ENCODE assay signal across 17 cellular contexts in genomic region chr11:110022548-110022947, GRCh38.
A peak's percentile ranks its signal among the peaks of the same experiment; 100 is the strongest.
DNase-seq lines count a peak whose midpoint lies in the region; ATAC-seq, FAIRE-seq and TF ChIP-seq lines count a peak whose summit lies in the region.
"Had no signal": no experiment of that assay in that cellular context is flagged by ENCODE, and none has a peak within 500 bp of the region (broad histone marks: within the 10 kb centered on the region; RNA-seq: fewer than 3 reads in every experiment).

No MANE protein-coding gene starts in this region.

- ATAC-seq in HG02798 (IDR thresholded peaks at IDR 0.05; ENCODE audit: poor library complexity, unreplicated experiment) (peak; percentile 29), right lobe of liver (no peak), GM21423 (IDR thresholded peaks at IDR 0.05; ENCODE audit: unreplicated experiment) (no peak), HG02870 (IDR thresholded peaks at IDR 0.05; ENCODE audit: unreplicated experiment) (no peak)
- ATAC-seq: mucosa of descending colon had no signal

- no peak overlapping the region for H3K4me3 ChIP-seq in AG09309 (ENCODE audit: control insufficient read depth, low read depth, low read length)
- no peak overlapping the region for H3K4me3 ChIP-seq in astrocyte of the spinal cord (ENCODE audit: low read depth, low read length)
- H3K4me3 ChIP-seq in keratinocyte (ENCODE audit: control insufficient read depth in 2 of 3, extremely low read depth in 1 of 3, insufficient read depth in 2 of 3, low read depth in 1 of 3, low read length in 3 of 3), result no peak overlapping the region
- no peak overlapping the region for H3K4me3 ChIP-seq in spleen
- no peak overlapping the region for H3K4me3 ChIP-seq in right lobe of liver
- H3K4me3 ChIP-seq: mucosa of descending colon, sigmoid colon had no signal

- H3K79me2 ChIP-seq in keratinocyte (ENCODE audit: control insufficient read depth, insufficient read depth, low read length), result no peaks in the 10 kb centered on the region

- no peaks in the 10 kb centered on the region for H4K20me1 ChIP-seq in keratinocyte (ENCODE audit: control insufficient read depth, extremely low read depth, insufficient read depth, low read length)

- peak overlapping the region; percentile 60 for H3K27ac ChIP-seq in keratinocyte (ENCODE audit: control insufficient read depth, insufficient read depth, low read length)
- H3K27ac ChIP-seq in spleen, result no peak overlapping the region
- H3K27ac ChIP-seq in right lobe of liver, result no peak overlapping the region
- H3K27ac ChIP-seq: sigmoid colon had no signal

- H2AFZ ChIP-seq in keratinocyte (ENCODE audit: control insufficient read depth, low read length), result peak overlapping the region; percentile 71

- no peaks in the 10 kb centered on the region for H3K27me3 ChIP-seq in keratinocyte (ENCODE audit: control insufficient read depth, extremely low read depth, insufficient read depth, low read length)
- peaks cover 0 to 27% (median 0%) of the 10 kb centered on the region in 7 donors for H3K27me3 ChIP-seq in spleen (replicated peaks in 1 of 7)
- H3K27me3 ChIP-seq in right lobe of liver, result no peaks in the 10 kb centered on the region
- H3K27me3 ChIP-seq: sigmoid colon had no signal

- peak; percentile 93 for FAIRE-seq in keratinocyte (lab: Jason Lieb, UNC)

- H3K4me2 ChIP-seq in keratinocyte (ENCODE audit: control insufficient read depth, extremely low read depth, insufficient read depth, low read depth, low read length), result peak overlapping the region; percentile 40

- dilution Hi-C loops in keratinocyte (cut with MboI; ENCODE audit: extremely low pct_ligation_motif_present, low sequenced_read_pairs), result no loop called here

- no peak for TF ChIP-seq CTCF in AG09309 (IDR thresholded peaks at IDR 0.05; ENCODE audit: control insufficient read depth, insufficient read depth, low read depth, low read length, missing control alignments)
- TF ChIP-seq CTCF in astrocyte of the spinal cord (IDR thresholded peaks at IDR 0.05; ENCODE audit: low read depth, low read length), result no peak
- TF ChIP-seq CTCF in keratinocyte (optimal IDR thresholded peaks at IDR 0.05 in 1 of 3, IDR thresholded peaks at IDR 0.05 in 1 of 3, conservative IDR thresholded peaks at IDR 0.05 in 1 of 3; ENCODE audit: extremely low read depth in 1 of 3, insufficient read depth in 2 of 3, low read length in 3 of 3), result no peak
- TF ChIP-seq CTCF in spleen (IDR thresholded peaks at IDR 0.05 in 8 of 11, conservative IDR thresholded peaks at IDR 0.05 in 3 of 11), result no peak
- no peak for TF ChIP-seq CTCF in right lobe of liver (IDR thresholded peaks at IDR 0.05)

- DNase-seq in AG09309 (ENCODE audit: low read depth), result peak; percentile 4
- peak; percentile 7 for DNase-seq in astrocyte of the spinal cord (ENCODE audit: low read depth, low spot score)
- DNase-seq in keratinocyte (ENCODE audit: low read depth, low spot score), result no peak
- no peak for DNase-seq in spleen
- no peak for DNase-seq in right lobe of liver
- DNase-seq: activated CD4-positive, alpha-beta T cell treated with anti-CD3 and anti-CD28 coated beads, Interleukin-2, amount 50 U/mL, for 48 hours; activated T-cell treated with anti-CD3 and anti-CD28 coated beads, Interleukin-2, amount 50 U/mL, for 1 hour; hippocampal formation; mucosa of descending colon; NCI-H1105; NCI-H2227 treated with DMSO at 0.1 percent for 48 hours; sigmoid colon; stimulated activated CD4-positive, alpha-beta T cell treated with anti-CD3 and anti-CD28 coated beads, Interleukin-2, amount 100 ng/mL, for 24 hours; T-helper 1 cell had no signal

- intact Hi-C loops in spleen (cut with DNase I; ENCODE audit: low total_unique reads) (no loop called here), right lobe of liver (cut with DNase I) (no loop called here)

- H3K4me1 ChIP-seq in keratinocyte (ENCODE audit: control insufficient read depth, extremely low read depth, insufficient read depth, low read length) (peaks cover 12% of the 10 kb centered on the region), spleen (peaks cover 0 to 6% (median 0%) of the 10 kb centered on the region in 6 donors), right lobe of liver (peaks cover 0 to 6% (median 0%) of the 10 kb centered on the region in 4 donors)
- H3K4me1 ChIP-seq: sigmoid colon had no signal

- no peak for TF ChIP-seq POLR2A in spleen (IDR thresholded peaks at IDR 0.05)
- no peak for TF ChIP-seq POLR2A in right lobe of liver (IDR thresholded peaks at IDR 0.05)

- H3K9me1 ChIP-seq in keratinocyte (ENCODE audit: control insufficient read depth, extremely low read depth, insufficient read depth, low read length), result no peaks in the 10 kb centered on the region

- H3K9me3 ChIP-seq in keratinocyte (ENCODE audit: control insufficient read depth, low read depth, low read length), result no peaks in the 10 kb centered on the region
- H3K9me3 ChIP-seq in spleen, result peaks cover 0 to 1% (median 0%) of the 10 kb centered on the region in 8 donors
- H3K9me3 ChIP-seq in right lobe of liver, result no peaks in the 10 kb centered on the region
- H3K9me3 ChIP-seq: mucosa of descending colon, sigmoid colon had no signal

- in situ Hi-C loops in astrocyte of the spinal cord (cut with HindIII; ENCODE audit: low sequenced_read_pairs), result no loop called here

- H3K9ac ChIP-seq in keratinocyte (ENCODE audit: control insufficient read depth, extremely low read depth, insufficient read depth, low read length), result no peak overlapping the region

- WGBS in spleen, 5 donors, result 52 to 91% (median 83%) methylated on average over 1 of the region's 1 CpG
- WGBS in right lobe of liver (ENCODE audit: insufficient coverage, low coverage, low lambda C conversion rate, missing lambda C conversion rate), result 83% methylated on average over 1 of the region's 1 CpG

- H3K36me3 ChIP-seq in keratinocyte (ENCODE audit: control insufficient read depth in 2 of 2, extremely low read depth in 1 of 2, insufficient read depth in 2 of 2, low read length in 2 of 2) (no peaks in the 10 kb centered on the region), spleen (no peaks in the 10 kb centered on the region), right lobe of liver (no peaks in the 10 kb centered on the region)
- H3K36me3 ChIP-seq: sigmoid colon had no signal

Comparison
In these comparisons a context has a peak if more than half of its experiments do, and no peak if none do; other contexts are left out.
1. DNase-seq: peak in AG09309 (single experiment) and astrocyte of the spinal cord (single experiment); none in keratinocyte (single experiment), spleen (single experiment) and right lobe of liver (0 of 3).